1 cellular context compared by ENCODE assay signal in the genomic region with DNA sequence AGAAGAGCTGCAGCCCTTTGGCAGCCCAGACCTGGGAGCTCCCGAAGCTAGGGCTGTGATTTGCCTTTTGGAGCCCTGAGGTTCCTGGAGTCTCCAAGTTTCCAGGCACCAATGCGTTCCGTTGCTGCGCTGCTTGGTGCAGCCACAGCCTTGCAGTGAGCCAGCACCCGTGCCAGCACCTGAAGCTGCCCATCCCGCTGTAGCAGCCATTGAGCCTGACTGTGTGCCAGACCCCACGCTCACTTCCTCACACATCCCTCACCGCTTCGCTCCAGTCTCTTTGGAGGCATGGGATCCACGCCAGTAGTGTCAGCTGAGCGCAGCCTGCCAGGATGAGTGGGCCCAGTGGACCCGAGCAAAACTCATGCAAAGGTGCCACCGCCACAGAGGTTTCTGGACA.
TF ChIP-seq lines count a peak whose summit lies in the region.

No MANE protein-coding gene starts in this region.

TF ChIP-seq in WTC11, 78 proteins besides CTCF, POLR2A, EP300 and RAD21 (continued from another document):
- TF ChIP-seq, protein P1, sequence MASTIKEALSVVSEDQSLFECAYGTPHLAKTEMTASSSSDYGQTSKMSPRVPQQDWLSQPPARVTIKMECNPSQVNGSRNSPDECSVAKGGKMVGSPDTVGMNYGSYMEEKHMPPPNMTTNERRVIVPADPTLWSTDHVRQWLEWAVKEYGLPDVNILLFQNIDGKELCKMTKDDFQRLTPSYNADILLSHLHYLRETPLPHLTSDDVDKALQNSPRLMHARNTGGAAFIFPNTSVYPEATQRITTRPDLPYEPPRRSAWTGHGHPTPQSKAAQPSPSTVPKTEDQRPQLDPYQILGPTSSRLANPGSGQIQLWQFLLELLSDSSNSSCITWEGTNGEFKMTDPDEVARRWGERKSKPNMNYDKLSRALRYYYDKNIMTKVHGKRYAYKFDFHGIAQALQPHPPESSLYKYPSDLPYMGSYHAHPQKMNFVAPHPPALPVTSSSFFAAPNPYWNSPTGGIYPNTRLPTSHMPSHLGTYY (CRISPR knock-in tag; IDR thresholded peaks at IDR 0.05) = no peak
